In genomic region chr19:10654610-10655456, GRCh38 we compare ENCODE assay signal across 8 cellular contexts. TPM values are rescaled to one million over a fixed set of nuclear protein-coding genes. Genes with fewer than 3 reads are reported as not detected.
DNase-seq lines count a peak whose midpoint lies in the region; ATAC-seq and TF ChIP-seq lines count a peak whose summit lies in the region.

No MANE protein-coding gene starts in this region.

- H3K27me3 Mint-ChIP-seq in osteocyte (ENCODE audit: unreplicated experiment): no peaks in the 10 kb centered on the region

- WGBS in urinary bladder: under 1% methylated on average over 73 of the region's 73 CpGs

- peak; percentile 27 for ATAC-seq in HG03432 (IDR thresholded peaks at IDR 0.05; ENCODE audit: unreplicated experiment)

- no peak for TF ChIP-seq CTCF in osteocyte (IDR thresholded peaks at IDR 0.05)

- peak overlapping the region; percentile 95 for H3K27ac Mint-ChIP-seq in osteocyte (ENCODE audit: unreplicated experiment)

- peak overlapping the region; percentile 94 for H3K27ac ChIP-seq in urinary bladder (ENCODE audit: low read depth)

- peak overlapping the region; percentile 89 for H3K4me3 Mint-ChIP-seq in osteocyte (ENCODE audit: unreplicated experiment)

- H3K4me3 ChIP-seq in urinary bladder (ENCODE audit: low read depth, low read length): peak overlapping the region; percentile 95

- peak; percentile 49 to 52 for DNase-seq in activated CD4-positive, alpha-beta T cell treated with anti-CD3 and anti-CD28 coated beads for 24 hours (ENCODE audit: low read depth in 2 of 2)
- no peak for DNase-seq in activated CD4-positive, alpha-beta T cell treated with anti-CD3 and anti-CD28 coated beads for 1 hour
- DNase-seq in OCI-M1 (lab: John Stamatoyannopoulos, UW): peak; percentile 93
- DNase-seq in activated gamma-delta T cell treated with anti-CD3 and anti-CD28 coated beads, Interleukin-2, amount 50 U/mL, for 16 hours (ENCODE audit: low read depth): peak; percentile 49
- DNase-seq in glomerular visceral epithelial cell (ENCODE audit: extremely low spot score): peak; percentile 65
- DNase-seq in osteocyte (ENCODE audit: extremely low spot score, unreplicated experiment): no peak

- H3K4me1 Mint-ChIP-seq in osteocyte (ENCODE audit: unreplicated experiment): peaks cover 39% of the 10 kb centered on the region

- H3K9me3 Mint-ChIP-seq in osteocyte (ENCODE audit: unreplicated experiment): no peaks in the 10 kb centered on the region

- peaks cover 5% of the 10 kb centered on the region for H3K36me3 Mint-ChIP-seq in osteocyte (ENCODE audit: unreplicated experiment)

- no peaks in the 10 kb centered on the region for H3K36me3 ChIP-seq in urinary bladder (ENCODE audit: insufficient read depth)

- no peaks in the 10 kb centered on the region for H3K4me1 ChIP-seq in urinary bladder (ENCODE audit: insufficient read depth)

RNA-seq across cellular contexts. Expression of gene ILF3, which starts 0.7 kb away (rescaled TPM):
- total RNA-seq in osteocyte (223 and 231 TPM in 2 replicates), urinary bladder (103 TPM)
- polyA plus RNA-seq in urinary bladder: 107 TPM

RNA-seq across cellular contexts. Expression of gene SLC44A2, which starts 29.5 kb away (rescaled TPM):
- total RNA-seq in osteocyte (225 and 233 TPM in 2 replicates), urinary bladder (40.7 TPM)
- polyA plus RNA-seq in urinary bladder: 76.5 TPM

RNA-seq across cellular contexts. Expression of gene QTRT1, which starts 46.4 kb away (rescaled TPM):
- total RNA-seq in osteocyte (56.3 and 57.7 TPM in 2 replicates), urinary bladder (16.3 TPM)
- polyA plus RNA-seq in urinary bladder: 55.3 TPM

Comparison
In these comparisons a context has a peak if more than half of its experiments do, and no peak if none do; other contexts are left out.
1. DNase-seq: peak in activated CD4-positive, alpha-beta T cell treated with anti-CD3 and anti-CD28 coated beads for 24 hours (2 of 2), OCI-M1 (single experiment), activated gamma-delta T cell treated with anti-CD3 and anti-CD28 coated beads, Interleukin-2, amount 50 U/mL, for 16 hours (single experiment) and glomerular visceral epithelial cell (single experiment); none in activated CD4-positive, alpha-beta T cell treated with anti-CD3 and anti-CD28 coated beads for 1 hour (single experiment) and osteocyte (single experiment).